8 cellular contexts compared by ENCODE assay signal in genomic region chr12:19130224-19131019, GRCh38. TPM values are rescaled to one million over a fixed set of nuclear protein-coding genes. Genes with fewer than 3 reads are reported as not detected.
A peak's percentile ranks its signal among the peaks of the same experiment; 100 is the strongest.
DNase-seq lines count a peak whose midpoint lies in the region; ATAC-seq and TF ChIP-seq lines count a peak whose summit lies in the region.

No MANE protein-coding gene starts in this region.

- TF ChIP-seq POLR2A in ovary (IDR thresholded peaks at IDR 0.05) = no peak

- POLR2A ChIA-PET in activated naive CD8-positive, alpha-beta T cell treated with anti-CD3 and anti-CD28 coated beads, Interleukin-2, amount 10 ng/mL, durations not matched to agents 7 days and 5 days (lab: Charles Lee) = no interaction called here

- TF ChIP-seq CTCF in GM10266 (IDR thresholded peaks at IDR 0.05; ENCODE audit: control insufficient read depth, insufficient read depth, low read depth, missing control alignments) (no peak), heart right ventricle (IDR thresholded peaks at IDR 0.05) (no peak), ovary (IDR thresholded peaks at IDR 0.05) (no peak)

- no peak overlapping the region for H3K27ac Mint-ChIP-seq in activated naive CD8-positive, alpha-beta T cell treated with anti-CD3 and anti-CD28 coated beads, Interleukin-2, amount 10 ng/mL, durations not matched to agents 7 days and 5 days

- H3K36me3 Mint-ChIP-seq in activated naive CD8-positive, alpha-beta T cell treated with anti-CD3 and anti-CD28 coated beads, Interleukin-2, amount 10 ng/mL, durations not matched to agents 7 days and 5 days = no peaks in the 10 kb centered on the region

- DNase-seq in A172 (ENCODE audit: low spot score) (peak; percentile 22), GM10266 (ENCODE audit: extremely low spot score) (peak; percentile 26), NCI-H524 treated with DMSO at 0.1 percent for 48 hours (lab: John Stamatoyannopoulos, UW) (peak; percentile 12), heart right ventricle (peak; percentile 25 to 44), ovary (peak; percentile 38 to 69 (median 52))
- peak; percentile 51 for DNase-seq in activated naive CD8-positive, alpha-beta T cell treated with anti-CD3 and anti-CD28 coated beads, Interleukin-2, amount 10 ng/mL, durations not matched to agents 7 days and 5 days
- no peak for DNase-seq in stimulated activated naive CD4-positive, alpha-beta T cell treated with Interleukin-2 at 50 U/mL for 16 hours (lab: John Stamatoyannopoulos, UW)

- H3K4me3 ChIP-seq in heart right ventricle (peak overlapping the region; percentile 82 to 98 (median 93)), ovary (peak overlapping the region; percentile 98)

- WGBS in heart right ventricle, 2 donors = 0% methylated on average over 61 of the region's 61 CpGs
- WGBS in ovary, 3 donors = 0 to 1% (median 1%) methylated on average over 54 to 61 of the region's 61 CpGs

- H3K36me3 ChIP-seq in heart right ventricle (no peaks in the 10 kb centered on the region), ovary (no peaks in the 10 kb centered on the region)

- H3K27me3 ChIP-seq in heart right ventricle = no peaks in the 10 kb centered on the region
- H3K27me3 ChIP-seq in ovary = no peaks in the 10 kb centered on the region

- peaks cover 5% of the 10 kb centered on the region for H3K9me3 Mint-ChIP-seq in activated naive CD8-positive, alpha-beta T cell treated with anti-CD3 and anti-CD28 coated beads, Interleukin-2, amount 10 ng/mL, durations not matched to agents 7 days and 5 days

- H3K9me3 ChIP-seq in heart right ventricle (peaks cover 0 to 33% (median 19%) of the 10 kb centered on the region in 11 donors), ovary (no peaks in the 10 kb centered on the region)

- peak; percentile 30 for ATAC-seq in activated naive CD8-positive, alpha-beta T cell treated with anti-CD3 and anti-CD28 coated beads, Interleukin-2, amount 10 ng/mL, durations not matched to agents 7 days and 5 days (ENCODE audit: low read depth)
- peak; percentile 8 to 65 (median 44) for ATAC-seq in heart right ventricle
- no peak for ATAC-seq in HG03571 (IDR thresholded peaks at IDR 0.05; ENCODE audit: unreplicated experiment)

- no peak for TF ChIP-seq EP300 in ovary (IDR thresholded peaks at IDR 0.05)

- H3K4me1 ChIP-seq in heart right ventricle = peaks cover 0 to 26% (median 6%) of the 10 kb centered on the region in 9 donors
- H3K4me1 ChIP-seq in ovary (ENCODE audit: insufficient read depth) = no peaks in the 10 kb centered on the region

- intact Hi-C loops in heart right ventricle (cut with DNase I) = loop anchor here in 5 of 10 donors (2.0 to 5.0 kb wide), 4 partner anchors 47 to 93 kb away; no protein-coding TSS in a partner anchor
- intact Hi-C loops in ovary (cut with DNase I) = no loop called here

- H3K27ac ChIP-seq in heart right ventricle (peak overlapping the region; percentile 86 to 97 (median 94)), ovary (peak overlapping the region; percentile 90 to 94)

- peak overlapping the region; percentile 74 for H3K4me3 Mint-ChIP-seq in activated naive CD8-positive, alpha-beta T cell treated with anti-CD3 and anti-CD28 coated beads, Interleukin-2, amount 10 ng/mL, durations not matched to agents 7 days and 5 days

- H3K4me1 Mint-ChIP-seq in activated naive CD8-positive, alpha-beta T cell treated with anti-CD3 and anti-CD28 coated beads, Interleukin-2, amount 10 ng/mL, durations not matched to agents 7 days and 5 days = peaks cover 11% of the 10 kb centered on the region

- H3K27me3 Mint-ChIP-seq in activated naive CD8-positive, alpha-beta T cell treated with anti-CD3 and anti-CD28 coated beads, Interleukin-2, amount 10 ng/mL, durations not matched to agents 7 days and 5 days = peaks cover 38% of the 10 kb centered on the region

RNA-seq across cellular contexts. Expression of gene PLEKHA5, which starts 0.9 kb away (rescaled TPM):
- total RNA-seq in A172 (2014; rRNA removed; shearing (Covaris generic)) = 9.9 and 10.8 TPM in 2 replicates
- total RNA-seq in activated naive CD8-positive, alpha-beta T cell treated with anti-CD3 and anti-CD28 coated beads, Interleukin-2, amount 10 ng/mL, durations not matched to agents 7 days and 5 days = 1 to 10 TPM; 4.4 to 5.5 TPM
- 10 to 100 TPM; 38.8 to 77.1 (median 65.7) TPM for total RNA-seq in heart right ventricle
- 10 to 100 TPM; 11.8 to 58.8 TPM for polyA plus RNA-seq in heart right ventricle
- 10 to 100 TPM; 37.0 to 65.6 (median 47.2) TPM for total RNA-seq in ovary
- polyA plus RNA-seq in ovary = 10 to 100 TPM; 32.2 to 32.9 TPM
